Comparison of ENCODE assay signal across 1 cellular context in the genomic region with DNA sequence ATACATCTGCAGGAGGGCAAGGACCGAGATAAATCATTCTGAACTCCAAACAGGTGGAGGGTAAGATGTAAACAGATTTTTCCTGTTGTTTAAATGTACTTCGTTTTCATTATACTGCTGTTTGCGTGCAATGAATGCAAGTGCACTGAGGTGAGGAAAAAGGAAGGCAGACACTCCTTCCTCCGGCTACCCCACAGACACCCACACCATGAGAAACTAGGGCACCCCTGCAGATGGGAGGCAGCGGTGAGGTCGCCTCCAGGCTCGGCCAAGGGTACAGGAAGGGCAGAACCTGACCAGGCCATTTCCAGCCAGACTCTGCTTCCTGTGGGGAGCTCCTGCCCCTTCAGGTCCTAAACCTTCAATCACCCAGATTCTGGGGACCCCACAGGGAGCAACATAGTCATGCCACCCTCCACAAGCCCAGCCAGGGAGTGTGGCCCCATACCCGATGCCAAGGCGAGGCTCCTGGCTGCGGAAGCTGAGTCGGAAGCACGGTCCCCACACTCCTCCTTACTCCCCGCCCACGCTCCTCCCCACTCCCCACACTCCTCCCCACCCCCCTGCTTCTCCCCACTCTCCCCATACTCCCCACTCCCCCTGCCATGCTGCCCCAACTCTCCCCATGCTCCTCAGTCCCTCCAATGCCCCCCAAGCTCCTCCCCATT.
TF ChIP-seq lines count a peak whose summit lies in the region.

No MANE protein-coding gene starts in this region.

TF ChIP-seq in GM23338, 12 proteins besides CTCF, POLR2A, EP300 and RAD21 (continued from another document):
- TF ChIP-seq, protein P1, sequence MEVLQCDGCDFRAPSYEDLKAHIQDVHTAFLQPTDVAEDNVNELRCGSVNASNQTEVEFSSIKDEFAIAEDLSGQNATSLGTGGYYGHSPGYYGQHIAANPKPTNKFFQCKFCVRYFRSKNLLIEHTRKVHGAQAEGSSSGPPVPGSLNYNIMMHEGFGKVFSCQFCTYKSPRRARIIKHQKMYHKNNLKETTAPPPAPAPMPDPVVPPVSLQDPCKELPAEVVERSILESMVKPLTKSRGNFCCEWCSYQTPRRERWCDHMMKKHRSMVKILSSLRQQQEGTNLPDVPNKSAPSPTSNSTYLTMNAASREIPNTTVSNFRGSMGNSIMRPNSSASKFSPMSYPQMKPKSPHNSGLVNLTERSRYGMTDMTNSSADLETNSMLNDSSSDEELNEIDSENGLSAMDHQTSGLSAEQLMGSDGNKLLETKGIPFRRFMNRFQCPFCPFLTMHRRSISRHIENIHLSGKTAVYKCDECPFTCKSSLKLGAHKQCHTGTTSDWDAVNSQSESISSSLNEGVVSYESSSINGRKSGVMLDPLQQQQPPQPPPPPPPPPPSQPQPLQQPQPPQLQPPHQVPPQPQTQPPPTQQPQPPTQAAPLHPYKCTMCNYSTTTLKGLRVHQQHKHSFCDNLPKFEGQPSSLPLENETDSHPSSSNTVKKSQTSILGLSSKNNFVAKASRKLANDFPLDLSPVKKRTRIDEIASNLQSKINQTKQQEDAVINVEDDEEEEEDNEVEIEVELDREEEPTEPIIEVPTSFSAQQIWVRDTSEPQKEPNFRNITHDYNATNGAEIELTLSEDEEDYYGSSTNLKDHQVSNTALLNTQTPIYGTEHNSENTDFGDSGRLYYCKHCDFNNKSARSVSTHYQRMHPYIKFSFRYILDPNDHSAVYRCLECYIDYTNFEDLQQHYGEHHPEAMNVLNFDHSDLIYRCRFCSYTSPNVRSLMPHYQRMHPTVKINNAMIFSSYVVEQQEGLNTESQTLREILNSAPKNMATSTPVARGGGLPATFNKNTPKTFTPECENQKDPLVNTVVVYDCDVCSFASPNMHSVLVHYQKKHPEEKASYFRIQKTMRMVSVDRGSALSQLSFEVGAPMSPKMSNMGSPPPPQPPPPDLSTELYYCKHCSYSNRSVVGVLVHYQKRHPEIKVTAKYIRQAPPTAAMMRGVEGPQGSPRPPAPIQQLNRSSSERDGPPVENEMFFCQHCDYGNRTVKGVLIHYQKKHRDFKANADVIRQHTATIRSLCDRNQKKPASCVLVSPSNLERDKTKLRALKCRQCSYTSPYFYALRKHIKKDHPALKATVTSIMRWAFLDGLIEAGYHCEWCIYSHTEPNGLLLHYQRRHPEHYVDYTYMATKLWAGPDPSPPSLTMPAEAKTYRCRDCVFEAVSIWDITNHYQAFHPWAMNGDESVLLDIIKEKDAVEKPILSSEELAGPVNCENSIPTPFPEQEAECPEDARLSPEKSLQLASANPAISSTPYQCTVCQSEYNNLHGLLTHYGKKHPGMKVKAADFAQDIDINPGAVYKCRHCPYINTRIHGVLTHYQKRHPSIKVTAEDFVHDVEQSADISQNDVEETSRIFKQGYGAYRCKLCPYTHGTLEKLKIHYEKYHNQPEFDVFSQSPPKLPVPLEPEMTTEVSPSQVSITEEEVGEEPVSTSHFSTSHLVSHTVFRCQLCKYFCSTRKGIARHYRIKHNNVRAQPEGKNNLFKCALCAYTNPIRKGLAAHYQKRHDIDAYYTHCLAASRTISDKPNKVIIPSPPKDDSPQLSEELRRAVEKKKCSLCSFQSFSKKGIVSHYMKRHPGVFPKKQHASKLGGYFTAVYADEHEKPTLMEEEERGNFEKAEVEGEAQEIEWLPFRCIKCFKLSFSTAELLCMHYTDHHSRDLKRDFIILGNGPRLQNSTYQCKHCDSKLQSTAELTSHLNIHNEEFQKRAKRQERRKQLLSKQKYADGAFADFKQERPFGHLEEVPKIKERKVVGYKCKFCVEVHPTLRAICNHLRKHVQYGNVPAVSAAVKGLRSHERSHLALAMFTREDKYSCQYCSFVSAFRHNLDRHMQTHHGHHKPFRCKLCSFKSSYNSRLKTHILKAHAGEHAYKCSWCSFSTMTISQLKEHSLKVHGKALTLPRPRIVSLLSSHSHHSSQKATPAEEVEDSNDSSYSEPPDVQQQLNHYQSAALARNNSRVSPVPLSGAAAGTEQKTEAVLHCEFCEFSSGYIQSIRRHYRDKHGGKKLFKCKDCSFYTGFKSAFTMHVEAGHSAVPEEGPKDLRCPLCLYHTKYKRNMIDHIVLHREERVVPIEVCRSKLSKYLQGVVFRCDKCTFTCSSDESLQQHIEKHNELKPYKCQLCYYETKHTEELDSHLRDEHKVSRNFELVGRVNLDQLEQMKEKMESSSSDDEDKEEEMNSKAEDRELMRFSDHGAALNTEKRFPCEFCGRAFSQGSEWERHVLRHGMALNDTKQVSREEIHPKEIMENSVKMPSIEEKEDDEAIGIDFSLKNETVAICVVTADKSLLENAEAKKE (CRISPR knock-in tag; IDR thresholded peaks at IDR 0.05): no peak
- no peak for TF ChIP-seq ZNF114 (CRISPR knock-in tag; IDR thresholded peaks at IDR 0.05)
- TF ChIP-seq CREB1 (CRISPR knock-in tag; IDR thresholded peaks at IDR 0.05; ENCODE audit: low read depth): no peak
